Comparison of ENCODE assay signal across 1 cellular context in genomic region chr7:21616796-21617436, GRCh38.
TF ChIP-seq lines count a peak whose summit lies in the region.

No MANE protein-coding gene starts in this region.

TF ChIP-seq in A549, 52 proteins besides CTCF, POLR2A, EP300 and RAD21 (continued from another document):
- TF ChIP-seq BHLHE40 (IDR thresholded peaks at IDR 0.05; ENCODE audit: low read depth, low read length) (no peak), E2F6 (IDR thresholded peaks at IDR 0.05; ENCODE audit: borderline replicate concordance, low read depth) (no peak), HES2 (IDR thresholded peaks at IDR 0.05) (peak; percentile 82), PHF8 (IDR thresholded peaks at IDR 0.05; ENCODE audit: borderline replicate concordance, low read depth) (no peak), CBX8 (IDR thresholded peaks at IDR 0.05) (no peak), HDAC2 (IDR thresholded peaks at IDR 0.05) (no peak), SREBF2 (IDR thresholded peaks at IDR 0.05) (no peak), RCOR1 (IDR thresholded peaks at IDR 0.05; ENCODE audit: low read depth, low read length) (no peak), TP53 (CRISPR knock-in tag; IDR thresholded peaks at IDR 0.05) (no peak), RFX5 (IDR thresholded peaks at IDR 0.05) (no peak), JUN (IDR thresholded peaks at IDR 0.05) (peak; percentile 60 to 92; a peak in 3 of 5 replicates), TFCP2L1 (CRISPR knock-in tag; IDR thresholded peaks at IDR 0.05) (no peak), FOXS1 (CRISPR knock-in tag; IDR thresholded peaks at IDR 0.05) (no peak), GATA3 (IDR thresholded peaks at IDR 0.05; ENCODE audit: borderline replicate concordance) (peak; percentile 96), NFE2L2 (conservative IDR thresholded peaks at IDR 0.05; ENCODE audit: low read length) (no peak), ESRRA (IDR thresholded peaks at IDR 0.05; ENCODE audit: borderline replicate concordance, low read length) (no peak), ZFP36 (IDR thresholded peaks at IDR 0.05; ENCODE audit: borderline replicate concordance, partially characterized antibody) (no peak), SMC3 (IDR thresholded peaks at IDR 0.05) (0 out of 3 replicates have a peak, but pooled peaks have one; percentile 16), MAZ (IDR thresholded peaks at IDR 0.05; ENCODE audit: borderline replicate concordance, low read depth, low read length) (no peak)
- TF ChIP-seq, protein P1, sequence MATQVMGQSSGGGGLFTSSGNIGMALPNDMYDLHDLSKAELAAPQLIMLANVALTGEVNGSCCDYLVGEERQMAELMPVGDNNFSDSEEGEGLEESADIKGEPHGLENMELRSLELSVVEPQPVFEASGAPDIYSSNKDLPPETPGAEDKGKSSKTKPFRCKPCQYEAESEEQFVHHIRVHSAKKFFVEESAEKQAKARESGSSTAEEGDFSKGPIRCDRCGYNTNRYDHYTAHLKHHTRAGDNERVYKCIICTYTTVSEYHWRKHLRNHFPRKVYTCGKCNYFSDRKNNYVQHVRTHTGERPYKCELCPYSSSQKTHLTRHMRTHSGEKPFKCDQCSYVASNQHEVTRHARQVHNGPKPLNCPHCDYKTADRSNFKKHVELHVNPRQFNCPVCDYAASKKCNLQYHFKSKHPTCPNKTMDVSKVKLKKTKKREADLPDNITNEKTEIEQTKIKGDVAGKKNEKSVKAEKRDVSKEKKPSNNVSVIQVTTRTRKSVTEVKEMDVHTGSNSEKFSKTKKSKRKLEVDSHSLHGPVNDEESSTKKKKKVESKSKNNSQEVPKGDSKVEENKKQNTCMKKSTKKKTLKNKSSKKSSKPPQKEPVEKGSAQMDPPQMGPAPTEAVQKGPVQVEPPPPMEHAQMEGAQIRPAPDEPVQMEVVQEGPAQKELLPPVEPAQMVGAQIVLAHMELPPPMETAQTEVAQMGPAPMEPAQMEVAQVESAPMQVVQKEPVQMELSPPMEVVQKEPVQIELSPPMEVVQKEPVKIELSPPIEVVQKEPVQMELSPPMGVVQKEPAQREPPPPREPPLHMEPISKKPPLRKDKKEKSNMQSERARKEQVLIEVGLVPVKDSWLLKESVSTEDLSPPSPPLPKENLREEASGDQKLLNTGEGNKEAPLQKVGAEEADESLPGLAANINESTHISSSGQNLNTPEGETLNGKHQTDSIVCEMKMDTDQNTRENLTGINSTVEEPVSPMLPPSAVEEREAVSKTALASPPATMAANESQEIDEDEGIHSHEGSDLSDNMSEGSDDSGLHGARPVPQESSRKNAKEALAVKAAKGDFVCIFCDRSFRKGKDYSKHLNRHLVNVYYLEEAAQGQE (IDR thresholded peaks at IDR 0.05), result no peak
- TF ChIP-seq, protein P2, sequence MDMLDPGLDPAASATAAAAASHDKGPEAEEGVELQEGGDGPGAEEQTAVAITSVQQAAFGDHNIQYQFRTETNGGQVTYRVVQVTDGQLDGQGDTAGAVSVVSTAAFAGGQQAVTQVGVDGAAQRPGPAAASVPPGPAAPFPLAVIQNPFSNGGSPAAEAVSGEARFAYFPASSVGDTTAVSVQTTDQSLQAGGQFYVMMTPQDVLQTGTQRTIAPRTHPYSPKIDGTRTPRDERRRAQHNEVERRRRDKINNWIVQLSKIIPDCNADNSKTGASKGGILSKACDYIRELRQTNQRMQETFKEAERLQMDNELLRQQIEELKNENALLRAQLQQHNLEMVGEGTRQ (IDR thresholded peaks at IDR 0.05), result no peak
- TF ChIP-seq, protein P3, sequence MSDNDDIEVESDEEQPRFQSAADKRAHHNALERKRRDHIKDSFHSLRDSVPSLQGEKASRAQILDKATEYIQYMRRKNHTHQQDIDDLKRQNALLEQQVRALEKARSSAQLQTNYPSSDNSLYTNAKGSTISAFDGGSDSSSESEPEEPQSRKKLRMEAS (IDR thresholded peaks at IDR 0.05), result peak; percentile 85
